Comparison of ENCODE assay signal across 19 cellular contexts in the genomic region with DNA sequence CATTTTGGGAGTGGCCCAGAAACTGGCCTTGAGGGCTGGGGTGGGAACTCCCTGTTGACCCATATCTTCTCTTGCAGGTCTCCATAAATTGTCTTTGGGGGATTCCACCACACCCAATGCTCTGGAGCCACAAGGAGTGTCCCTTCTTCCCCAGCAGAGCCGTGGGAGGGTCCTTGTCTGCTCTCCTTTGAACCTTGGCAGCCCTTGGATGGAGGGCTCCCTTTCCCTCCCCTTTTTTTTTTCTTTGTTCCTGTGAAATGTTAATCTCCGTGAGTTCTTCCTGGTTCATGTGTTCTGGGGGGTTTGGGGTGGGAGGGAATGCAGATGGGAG. TPM values are rescaled to one million over a fixed set of nuclear protein-coding genes. Genes with fewer than 3 reads are reported as not detected.
A peak's percentile ranks its signal among the peaks of the same experiment; 100 is the strongest.
DNase-seq lines count a peak whose midpoint lies in the region; ATAC-seq and TF ChIP-seq lines count a peak whose summit lies in the region.
"Had no signal": no experiment of that assay in that cellular context is flagged by ENCODE, and none has a peak within 500 bp of the region (broad histone marks: within the 10 kb centered on the region; RNA-seq: fewer than 3 reads in every experiment).

No MANE protein-coding gene starts in this region.

- no peaks in the 10 kb centered on the region for H3K27me3 Mint-ChIP-seq in activated T-cell treated with anti-CD3 and anti-CD28 coated beads, Interleukin-2, amount 50 U/mL, for 24 hours
- no peaks in the 10 kb centered on the region for H3K27me3 Mint-ChIP-seq in stimulated activated naive CD8-positive, alpha-beta T cell treated with anti-CD3 and anti-CD28 coated beads, Interleukin-15, amount 100 ng/mL, for 72 hours
- H3K27me3 Mint-ChIP-seq: activated B cell treated with CpG ODN at 0.5 μM for 24 hours; activated naive CD8-positive, alpha-beta T cell treated with anti-CD3 and anti-CD28 coated beads, Interleukin-2, amount 10 ng/mL, durations not matched to agents 7 days and 5 days had no signal

- H3K9me3 ChIP-seq in RWPE2 (ENCODE audit: severe bottlenecking) (no peaks in the 10 kb centered on the region), esophagus squamous epithelium (no peaks in the 10 kb centered on the region)
- H3K9me3 ChIP-seq: heart right ventricle had no signal

- H3K27ac ChIP-seq in RWPE2 (ENCODE audit: poor library complexity, severe bottlenecking) (peak overlapping the region; percentile 88), esophagus squamous epithelium (peak overlapping the region; percentile 82 to 85 (median 84))
- H3K27ac ChIP-seq: heart right ventricle had no signal

- H3K4me1 ChIP-seq in RWPE2 (ENCODE audit: insufficient read depth, poor library complexity, severe bottlenecking) (peaks cover 39% of the 10 kb centered on the region), esophagus squamous epithelium (peaks cover 23 to 84% (median 50%) of the 10 kb centered on the region in 3 donors)

- WGBS in esophagus squamous epithelium, 2 donors, result 71% methylated on average over 2 of the region's 2 CpGs; no CpG with 5 or more reads in 1 of the 2 donors

- intact Hi-C loops in esophagus squamous epithelium (cut with DNase I), result no loop called here

- ATAC-seq in RWPE2 (ENCODE audit: low read depth), result no peak
- ATAC-seq in stimulated activated naive CD8-positive, alpha-beta T cell treated with anti-CD3 and anti-CD28 coated beads, Interleukin-15, amount 100 ng/mL, for 72 hours, result no peak

- DNase-seq in activated T-cell treated with anti-CD3 and anti-CD28 coated beads, Interleukin-2, amount 50 U/mL, for 24 hours, result no peak
- DNase-seq in activated T-cell treated with anti-CD3 and anti-CD28 coated beads, Interleukin-2, amount 50 U/mL, for 48 hours, result no peak
- DNase-seq in RWPE2 (ENCODE audit: low spot score) (no peak), esophagus squamous epithelium (lab: John Stamatoyannopoulos, UW) (no peak), NCI-H69 (lab: John Stamatoyannopoulos, UW) (no peak), NCI-H2227 (lab: John Stamatoyannopoulos, UW; ENCODE audit: unreplicated experiment) (no peak), NCI-H2227 treated with DMSO at 0.1 percent for 48 hours (lab: John Stamatoyannopoulos, UW) (no peak)
- DNase-seq in stimulated activated naive CD8-positive, alpha-beta T cell treated with anti-CD3 and anti-CD28 coated beads, Interleukin-15, amount 100 ng/mL, for 72 hours, result no peak
- DNase-seq: activated B cell treated with CpG ODN at 0.5 μM for 24 hours; activated naive CD8-positive, alpha-beta T cell treated with anti-CD3 and anti-CD28 coated beads, Interleukin-2, amount 10 ng/mL, durations not matched to agents 7 days and 5 days; heart right ventricle; NCI-H1694; NCI-H524; SW 1271 had no signal

- TF ChIP-seq CTCF in RWPE2 (IDR thresholded peaks at IDR 0.05; ENCODE audit: poor library complexity, severe bottlenecking) (no peak), esophagus squamous epithelium (IDR thresholded peaks at IDR 0.05) (no peak)

- H3K4me3 ChIP-seq in RWPE2 (ENCODE audit: severe bottlenecking) (no peak overlapping the region), esophagus squamous epithelium (no peak overlapping the region)
- H3K4me3 ChIP-seq: heart right ventricle had no signal

- no peak for TF ChIP-seq POLR2A in esophagus squamous epithelium (IDR thresholded peaks at IDR 0.05)

- peaks cover 45% of the 10 kb centered on the region for H3K4me1 Mint-ChIP-seq in activated T-cell treated with anti-CD3 and anti-CD28 coated beads, Interleukin-2, amount 50 U/mL, for 24 hours (ENCODE audit: low read depth)
- H3K4me1 Mint-ChIP-seq in stimulated activated naive CD8-positive, alpha-beta T cell treated with anti-CD3 and anti-CD28 coated beads, Interleukin-15, amount 100 ng/mL, for 72 hours, result peaks cover 80% of the 10 kb centered on the region
- H3K4me1 Mint-ChIP-seq: activated naive CD8-positive, alpha-beta T cell treated with anti-CD3 and anti-CD28 coated beads, Interleukin-2, amount 10 ng/mL, durations not matched to agents 7 days and 5 days had no signal

- peaks cover 99% of the 10 kb centered on the region for H3K36me3 Mint-ChIP-seq in activated T-cell treated with anti-CD3 and anti-CD28 coated beads, Interleukin-2, amount 50 U/mL, for 24 hours (ENCODE audit: low read depth)

- H3K36me3 ChIP-seq in RWPE2 (ENCODE audit: low read depth), result peaks cover 96% of the 10 kb centered on the region
- H3K36me3 ChIP-seq in esophagus squamous epithelium, result peaks cover 54 to 97% (median 64%) of the 10 kb centered on the region in 3 donors

- no peaks in the 10 kb centered on the region for H3K9me3 Mint-ChIP-seq in activated T-cell treated with anti-CD3 and anti-CD28 coated beads, Interleukin-2, amount 50 U/mL, for 24 hours
- H3K9me3 Mint-ChIP-seq in stimulated activated naive CD8-positive, alpha-beta T cell treated with anti-CD3 and anti-CD28 coated beads, Interleukin-15, amount 100 ng/mL, for 72 hours, result no peaks in the 10 kb centered on the region
- H3K9me3 Mint-ChIP-seq: activated B cell treated with CpG ODN at 0.5 μM for 24 hours; activated naive CD8-positive, alpha-beta T cell treated with anti-CD3 and anti-CD28 coated beads, Interleukin-2, amount 10 ng/mL, durations not matched to agents 7 days and 5 days had no signal

- peak overlapping the region; percentile 62 for H3K27ac Mint-ChIP-seq in activated T-cell treated with anti-CD3 and anti-CD28 coated beads, Interleukin-2, amount 50 U/mL, for 24 hours
- peak overlapping the region; percentile 82 to 84 for H3K27ac Mint-ChIP-seq in stimulated activated naive CD8-positive, alpha-beta T cell treated with anti-CD3 and anti-CD28 coated beads, Interleukin-15, amount 100 ng/mL, for 72 hours
- H3K27ac Mint-ChIP-seq: activated naive CD8-positive, alpha-beta T cell treated with anti-CD3 and anti-CD28 coated beads, Interleukin-2, amount 10 ng/mL, durations not matched to agents 7 days and 5 days had no signal

- H3K27me3 ChIP-seq in RWPE2 (ENCODE audit: insufficient read depth, poor library complexity, severe bottlenecking) (no peaks in the 10 kb centered on the region), esophagus squamous epithelium (no peaks in the 10 kb centered on the region)
- H3K27me3 ChIP-seq: heart right ventricle had no signal

- H3K4me3 Mint-ChIP-seq in activated T-cell treated with anti-CD3 and anti-CD28 coated beads, Interleukin-2, amount 50 U/mL, for 24 hours, result no peak overlapping the region
- H3K4me3 Mint-ChIP-seq in stimulated activated naive CD8-positive, alpha-beta T cell treated with anti-CD3 and anti-CD28 coated beads, Interleukin-15, amount 100 ng/mL, for 72 hours, result no peak overlapping the region
- H3K4me3 Mint-ChIP-seq: activated B cell treated with CpG ODN at 0.5 μM for 24 hours; activated naive CD8-positive, alpha-beta T cell treated with anti-CD3 and anti-CD28 coated beads, Interleukin-2, amount 10 ng/mL, durations not matched to agents 7 days and 5 days had no signal

RNA-seq across cellular contexts. Expression of a gene that starts 6.3 kb away (rescaled TPM):
- total RNA-seq in esophagus squamous epithelium, result 100 to 1,000 TPM; 186 to 446 (median 288) TPM

RNA-seq across cellular contexts. Expression of a gene that starts 16.6 kb away (rescaled TPM):
- total RNA-seq in esophagus squamous epithelium, result not detected
- total RNA-seq: A673, activated B cell treated with CpG ODN at 0.5 μM for 24 hours, myocyte, renal cortical epithelial cell, urinary bladder had no signal

RNA-seq across cellular contexts. Expression of a gene that starts 18.3 kb away (rescaled TPM):
- 100 to 1,000 TPM in 3 of 4 donors, 10 to 100 TPM in 1; 80.7 to 290 (median 233) TPM for total RNA-seq in esophagus squamous epithelium

RNA-seq across cellular contexts. Expression of a gene that starts 27.5 kb away (rescaled TPM):
- total RNA-seq in esophagus squamous epithelium, result not detected
- total RNA-seq: A673; activated B cell treated with CpG ODN at 0.5 μM for 24 hours; activated naive CD8-positive, alpha-beta T cell treated with anti-CD3 and anti-CD28 coated beads, Interleukin-2, amount 10 ng/mL, durations not matched to agents 7 days and 5 days; H4; heart right ventricle; myocyte; renal cortical epithelial cell; urinary bladder had no signal

RNA-seq across cellular contexts. Expression of a gene that starts 46.3 kb away (rescaled TPM):
- total RNA-seq in esophagus squamous epithelium, result 1 to 10 TPM in 1 of 4 donors, not detected in 3; 1.5 TPM
- total RNA-seq: A673, H4, myocyte, urinary bladder had no signal
